ENCODE assay signal across 20 cellular contexts in genomic region chr14:102496331-102496691, GRCh38.
"Had no signal": no experiment of that assay in that cellular context is flagged by ENCODE, and none has a peak within 500 bp of the region (broad histone marks: within the 10 kb centered on the region; RNA-seq: fewer than 3 reads in every experiment).

No MANE protein-coding gene starts in this region.

- H3K27me3 ChIP-seq: MG63, SJCRH30 had no signal

- H3K36me3 ChIP-seq: MG63, SJCRH30 had no signal

- H3K27ac ChIP-seq: HL-60, SJCRH30 had no signal

- FAIRE-seq: RCC 7860 had no signal

- H3K4me3 ChIP-seq: MG63, SJCRH30 had no signal

- DNase-seq: KBM-7, MG63, NCI-H1092 treated with DMSO at 0.1 percent for 48 hours, NCI-H1436, NCI-H187, NCI-H2029, NCI-H2081 treated with DMSO at 0.1 percent for 48 hours, NCI-H2171, NCI-H226, NCI-H446, NCI-H510A, NCI-H524 treated with DMSO at 0.1 percent for 48 hours, NCI-H69, NCI-H774, SHP77 treated with DMSO at 0.1 percent for 48 hours, SJCRH30 had no signal

- ATAC-seq: Right ventricle myocardium inferior, SK-N-SH treated with all-trans-retinoic acid at 6 μM for 48 hours had no signal

- H3K9me3 ChIP-seq: MG63, SJCRH30 had no signal
